In genomic region chr1:227763246-227764018, GRCh38 we compare ENCODE assay signal across 1 cellular context.
TF ChIP-seq lines count a peak whose summit lies in the region.

No MANE protein-coding gene starts in this region.

TF ChIP-seq in HepG2, 621 proteins besides CTCF, POLR2A, EP300 and RAD21:
- TF ChIP-seq THAP7 (CRISPR knock-in tag; IDR thresholded peaks at IDR 0.05), result no peak
- TF ChIP-seq GABPA (IDR thresholded peaks at IDR 0.05; ENCODE audit: low read depth, low read length), result 0 out of 2 replicates have a peak, but pooled peaks have one; percentile 1
- no peak for TF ChIP-seq GABPA (CRISPR knock-in tag; IDR thresholded peaks at IDR 0.05; ENCODE audit: low read depth)
- TF ChIP-seq ZNF891 (CRISPR knock-in tag; IDR thresholded peaks at IDR 0.05), result no peak
TF ChIP-seq in HepG2: peak in this region for 1.
